Comparison of ENCODE assay signal across 8 cellular contexts in the genomic region with DNA sequence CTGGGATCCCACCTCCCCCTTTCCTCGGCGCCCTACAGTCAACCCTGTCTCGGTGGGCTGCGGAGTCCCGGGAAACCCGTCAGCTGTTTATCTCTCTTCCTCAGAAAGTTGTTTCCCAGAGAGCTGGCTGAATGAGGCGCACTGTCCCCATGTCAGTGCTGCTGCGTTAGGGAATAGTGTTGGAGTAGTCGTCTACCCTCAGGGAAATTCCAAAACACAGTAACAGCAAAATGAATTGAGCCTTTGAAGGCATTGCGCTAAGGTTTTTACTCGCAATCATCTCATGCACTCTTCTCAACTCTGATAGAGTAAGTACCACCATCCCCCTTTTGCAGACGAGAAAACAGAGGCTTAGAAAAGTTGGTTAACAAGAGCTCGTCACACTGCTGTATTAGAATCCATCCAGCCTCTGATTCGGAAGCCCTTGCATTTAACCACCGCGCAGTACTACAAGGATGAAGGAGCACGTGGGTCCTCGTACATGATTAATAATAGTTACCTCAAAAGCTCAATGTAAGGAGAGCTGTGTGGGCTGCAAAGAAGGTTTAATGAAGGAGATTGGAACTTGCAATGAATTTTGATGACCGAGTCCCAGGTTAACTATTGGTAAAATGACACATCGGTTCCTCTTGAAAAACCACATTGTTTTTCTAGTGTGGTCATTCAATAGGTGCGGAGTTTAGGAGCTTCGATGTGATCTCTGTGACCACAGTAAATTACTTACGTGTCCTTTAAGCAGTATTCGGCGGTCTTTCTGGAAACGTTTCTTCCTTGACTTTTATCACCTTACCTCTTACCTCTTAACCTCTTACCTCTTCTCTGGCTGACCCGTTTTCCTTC. TPM values are rescaled to one million over a fixed set of nuclear protein-coding genes. Genes with fewer than 3 reads are reported as not detected.
DNase-seq lines count a peak whose midpoint lies in the region; FAIRE-seq and TF ChIP-seq lines count a peak whose summit lies in the region.

No MANE protein-coding gene starts in this region.

- peaks cover 15% of the 10 kb centered on the region for H3K36me3 Mint-ChIP-seq in activated T-helper 2 cell treated with anti-CD3 and anti-CD28 coated beads, Interferon-gamma antibody, Interleukin-2, Interleukin-4, amounts not matched to agents 10 μg/mL and 5 μg/mL and 100 μg/mL, durations not matched to agents 14 hours and 24 hours and 36 hours (ENCODE audit: low read depth)

- peaks cover 37% of the 10 kb centered on the region for H3K4me1 Mint-ChIP-seq in activated T-helper 2 cell treated with anti-CD3 and anti-CD28 coated beads, Interferon-gamma antibody, Interleukin-2, Interleukin-4, amounts not matched to agents 10 μg/mL and 5 μg/mL and 100 μg/mL, durations not matched to agents 14 hours and 24 hours and 36 hours (ENCODE audit: low read depth)

- H3K4me3 Mint-ChIP-seq in activated T-helper 2 cell treated with anti-CD3 and anti-CD28 coated beads, Interferon-gamma antibody, Interleukin-2, Interleukin-4, amounts not matched to agents 10 μg/mL and 5 μg/mL and 100 μg/mL, durations not matched to agents 14 hours and 24 hours and 36 hours (ENCODE audit: low read depth): peak overlapping the region; percentile 87

- TF ChIP-seq CTCF in GM20000 (IDR thresholded peaks at IDR 0.05; ENCODE audit: extremely low read depth, missing control alignments) (no peak), KMS-11 (conservative IDR thresholded peaks at IDR 0.05; ENCODE audit: low read depth, low read length) (no peak), prostate gland (IDR thresholded peaks at IDR 0.05) (no peak)

- intact Hi-C loops in activated T-helper 2 cell treated with anti-CD3 and anti-CD28 coated beads, Interferon-gamma antibody, Interleukin-2, Interleukin-4, amounts not matched to agents 10 μg/mL and 5 μg/mL and 100 μg/mL, durations not matched to agents 14 hours and 24 hours and 36 hours (cut with micrococcal nuclease): loop anchor here (1.0 to 10.0 kb wide), 14 partner anchors 37 to 1619 kb away; a partner anchor contains a TSS
- intact Hi-C loops in head of caudate nucleus (cut with DNase I): loop anchor here (2.0 kb wide), 1 partner anchor 401 kb away; a partner anchor contains a TSS
- intact Hi-C loops in prostate gland (cut with DNase I): no loop called here

- FAIRE-seq in GM12891 (lab: Jason Lieb, UNC): no peak

- peak; percentile 56 for DNase-seq in DMS79 treated with DMSO at 0.1 percent for 48 hours (lab: John Stamatoyannopoulos, UW)
- peak; percentile 19 for DNase-seq in GM20000 (ENCODE audit: low spot score)
- DNase-seq in activated T-helper 2 cell treated with anti-CD3 and anti-CD28 coated beads, Interferon-gamma antibody, Interleukin-2, Interleukin-4, amounts not matched to agents 10 μg/mL and 5 μg/mL and 100 μg/mL, durations not matched to agents 14 hours and 24 hours and 36 hours (ENCODE audit: low spot score): peak; percentile 9
- DNase-seq in head of caudate nucleus: peak in 26 of 42 donors; percentile 13 to 73 (median 32)
- DNase-seq in prostate gland (ENCODE audit: low spot score): no peak
- no peak for DNase-seq in G401 (ENCODE audit: low spot score)
- DNase-seq in GM12891 (ENCODE audit: insufficient read length, low spot score): no peak

- WGBS in prostate gland: 1% methylated on average over 27 of the region's 27 CpGs

- peaks cover 22% of the 10 kb centered on the region for H3K27me3 Mint-ChIP-seq in activated T-helper 2 cell treated with anti-CD3 and anti-CD28 coated beads, Interferon-gamma antibody, Interleukin-2, Interleukin-4, amounts not matched to agents 10 μg/mL and 5 μg/mL and 100 μg/mL, durations not matched to agents 14 hours and 24 hours and 36 hours (ENCODE audit: low read depth)

- peaks cover 33% of the 10 kb centered on the region for H3K4me1 ChIP-seq in KMS-11 (ENCODE audit: low read depth, poor library complexity, severe bottlenecking)
- H3K4me1 ChIP-seq in prostate gland (replicated peaks): peaks cover 3% of the 10 kb centered on the region

- peaks cover 41% of the 10 kb centered on the region for H3K79me2 ChIP-seq in KMS-11 (ENCODE audit: insufficient read depth, low read depth)

- no peaks in the 10 kb centered on the region for H4K20me1 ChIP-seq in KMS-11 (ENCODE audit: insufficient read depth)

- in situ Hi-C loops in G401 (cut with HindIII; ENCODE audit: low sequenced_read_pairs): no loop called here

- peaks cover 7% of the 10 kb centered on the region; the same call in 1 of the 2 replicates for H3K36me3 ChIP-seq in KMS-11 (ENCODE audit: insufficient read depth)
- H3K36me3 ChIP-seq in prostate gland: no peaks in the 10 kb centered on the region

- H3K27ac ChIP-seq in KMS-11 (peak overlapping the region; percentile 63), prostate gland (peak overlapping the region; percentile 92 to 95)

- H2AFZ ChIP-seq in KMS-11 (ENCODE audit: low read depth): peak overlapping the region; percentile 72

- no peaks in the 10 kb centered on the region for H3K9me3 Mint-ChIP-seq in activated T-helper 2 cell treated with anti-CD3 and anti-CD28 coated beads, Interferon-gamma antibody, Interleukin-2, Interleukin-4, amounts not matched to agents 10 μg/mL and 5 μg/mL and 100 μg/mL, durations not matched to agents 14 hours and 24 hours and 36 hours

- peak overlapping the region; percentile 42 for H3K4me3 ChIP-seq in KMS-11 (IDR thresholded peaks at IDR 0.05; ENCODE audit: insufficient read depth, low read depth, low read length)
- peak overlapping the region; percentile 94 to 98 for H3K4me3 ChIP-seq in prostate gland

- H3K27me3 ChIP-seq in KMS-11 (ENCODE audit: insufficient read depth, low read depth) (no peaks in the 10 kb centered on the region), prostate gland (replicated peaks; ENCODE audit: insufficient read depth) (no peaks in the 10 kb centered on the region)

- TF ChIP-seq POLR2A in prostate gland (IDR thresholded peaks at IDR 0.05): no peak
- TF ChIP-seq POLR2A in GM12891 (IDR thresholded peaks at IDR 0.05; ENCODE audit: low read depth, low read length): no peak

- peak overlapping the region; percentile 79 for H3K27ac Mint-ChIP-seq in activated T-helper 2 cell treated with anti-CD3 and anti-CD28 coated beads, Interferon-gamma antibody, Interleukin-2, Interleukin-4, amounts not matched to agents 10 μg/mL and 5 μg/mL and 100 μg/mL, durations not matched to agents 14 hours and 24 hours and 36 hours

- H3K9ac ChIP-seq in KMS-11: peak overlapping the region; percentile 94

- peak overlapping the region; percentile 75 for H3K4me2 ChIP-seq in KMS-11

- H3K9me3 ChIP-seq in prostate gland: no peaks in the 10 kb centered on the region

TF ChIP-seq in GM12891, 5 proteins besides CTCF, POLR2A, EP300 and RAD21:
- TF ChIP-seq TAF1 (IDR thresholded peaks at IDR 0.05; ENCODE audit: low read depth, low read length) (no peak), SPI1 (IDR thresholded peaks at IDR 0.05; ENCODE audit: low read depth, low read length) (no peak), POU2F2 (IDR thresholded peaks at IDR 0.05; ENCODE audit: low read depth, low read length) (no peak), PAX5 (IDR thresholded peaks at IDR 0.05; ENCODE audit: insufficient read depth, low read length, severe bottlenecking) (no peak), POLR2AphosphoS5 (IDR thresholded peaks at IDR 0.05; ENCODE audit: low read depth, low read length) (no peak)

RNA-seq across cellular contexts. Expression of a gene that starts 0.8 kb away (rescaled TPM):
- 25.3 and 30.2 TPM in 2 replicates for total RNA-seq in activated T-helper 2 cell treated with anti-CD3 and anti-CD28 coated beads, Interferon-gamma antibody, Interleukin-2, Interleukin-4, amounts not matched to agents 10 μg/mL and 5 μg/mL and 100 μg/mL, durations not matched to agents 14 hours and 24 hours and 36 hours
- 10 to 100 TPM; 31.1 to 55.3 TPM for total RNA-seq in prostate gland
- total RNA-seq in G401 (2014; rRNA removed; shearing (Covaris generic)): 8.9 and 12.7 TPM in 2 replicates
- 4.1 TPM for polyA plus RNA-seq in GM12891 (2012; ENCODE audit: low read depth, missing spikeins)

Comparison
In these comparisons a context has a peak if more than half of its experiments do, and no peak if none do; other contexts are left out.
1. DNase-seq: peak in DMS79 treated with DMSO at 0.1 percent for 48 hours (single experiment), GM20000 (single experiment), activated T-helper 2 cell treated with anti-CD3 and anti-CD28 coated beads, Interferon-gamma antibody, Interleukin-2, Interleukin-4, amounts not matched to agents 10 μg/mL and 5 μg/mL and 100 μg/mL, durations not matched to agents 14 hours and 24 hours and 36 hours (single experiment) and head of caudate nucleus (26 of 42); none in prostate gland (single experiment), G401 (single experiment) and GM12891 (single experiment).